In genomic region chr2:159234868-159235267, GRCh38 we compare ENCODE assay signal across 27 cellular contexts. TPM values are rescaled to one million over a fixed set of nuclear protein-coding genes. Genes with fewer than 3 reads are reported as not detected.
A peak's percentile ranks its signal among the peaks of the same experiment; 100 is the strongest.
DNase-seq lines count a peak whose midpoint lies in the region; ATAC-seq, FAIRE-seq and TF ChIP-seq lines count a peak whose summit lies in the region.
"Had no signal": no experiment of that assay in that cellular context is flagged by ENCODE, and none has a peak within 500 bp of the region (broad histone marks: within the 10 kb centered on the region; RNA-seq: fewer than 3 reads in every experiment).

No MANE protein-coding gene starts in this region.

- no peaks in the 10 kb centered on the region for H3K27me3 ChIP-seq in CD8-positive, alpha-beta T cell (ENCODE audit: insufficient read depth, low read length)
- no peaks in the 10 kb centered on the region for H3K27me3 ChIP-seq in K562 (ENCODE audit: control insufficient read depth in 2 of 2, insufficient read depth in 2 of 2, low read length in 2 of 2)
- H3K27me3 ChIP-seq: BLaER1 treated with 17β-estradiol and CSF1 and Interleukin-3, amounts not matched to agents 10 nM and 100 nM had no signal

- TF ChIP-seq RAD21 in A549 (conservative IDR thresholded peaks at IDR 0.05 in 1 of 2, IDR thresholded peaks at IDR 0.05 in 1 of 2): no peak
- TF ChIP-seq RAD21 in K562 (CRISPR knock-in tag; conservative IDR thresholded peaks at IDR 0.05 in 1 of 2, IDR thresholded peaks at IDR 0.05 in 1 of 2): no peak

- intact Hi-C loops in CD8-positive, alpha-beta T cell (cut with DNase I, micrococcal nuclease): no loop called here
- intact Hi-C loops in K562 (cut with micrococcal nuclease): no loop called here

- no TSS peak for BruUV-seq in K562 (replicated peaks; lab: Mats Ljungman, UMichigan)

- no peak for TF ChIP-seq EP300 in A549 (IDR thresholded peaks at IDR 0.05)
- TF ChIP-seq EP300 in K562 (IDR thresholded peaks at IDR 0.05; ENCODE audit: low read length): no peak

- no peak overlapping the region for H2AFZ ChIP-seq in K562 (ENCODE audit: low read depth, low read length)

- in situ Hi-C loops in K562 (cut with MboI): no loop called here

- no peaks in the 10 kb centered on the region for H3K27me3 Mint-ChIP-seq in CD8-positive, alpha-beta T cell (ENCODE audit: low read depth)
- no peaks in the 10 kb centered on the region for H3K27me3 Mint-ChIP-seq in type B pancreatic cell
- H3K27me3 Mint-ChIP-seq: B cell; CD4-positive, alpha-beta T cell; CD8-positive, alpha-beta memory T cell had no signal

- H3K4me3 Mint-ChIP-seq in CD8-positive, alpha-beta T cell: no peak overlapping the region
- no peak overlapping the region for H3K4me3 Mint-ChIP-seq in type B pancreatic cell
- H3K4me3 Mint-ChIP-seq: B cell; CD4-positive, alpha-beta T cell; CD8-positive, alpha-beta memory T cell had no signal

- H3K4me3 ChIP-seq in A549 (no peak overlapping the region), K562 (no peak overlapping the region)
- H3K4me3 ChIP-seq in CD8-positive, alpha-beta T cell (ENCODE audit: low read depth, low read length): no peak overlapping the region
- H3K4me3 ChIP-seq: BLaER1 treated with 17β-estradiol and CSF1 and Interleukin-3, amounts not matched to agents 10 nM and 100 nM; GM12878 had no signal

- H3K36me3 ChIP-seq in CD8-positive, alpha-beta T cell (ENCODE audit: insufficient read depth, low read length): no peaks in the 10 kb centered on the region
- no peaks in the 10 kb centered on the region; the same call in 1 of the 3 replicates for H3K36me3 ChIP-seq in K562 (ENCODE audit: control insufficient read depth, insufficient read depth, low read length)

- POLR2A ChIA-PET in A549 (lab: Yijun Ruan, JAX): no interaction called here
- POLR2A ChIA-PET in CD8-positive, alpha-beta T cell (lab: Charles Lee): no interaction called here
- POLR2A ChIA-PET in K562 (lab: Yijun Ruan, JAX): interaction anchor here (1.2 to 1.3 kb wide), 2 partner anchors 11 to 15 kb away, joined by 3 to 4 read pairs; no protein-coding TSS in a partner anchor

- H3K9me3 Mint-ChIP-seq in CD8-positive, alpha-beta T cell: no peaks in the 10 kb centered on the region
- no peaks in the 10 kb centered on the region for H3K9me3 Mint-ChIP-seq in type B pancreatic cell
- H3K9me3 Mint-ChIP-seq: CD4-positive, alpha-beta T cell; CD8-positive, alpha-beta memory T cell had no signal

- H3K4me1 Mint-ChIP-seq in CD8-positive, alpha-beta T cell (ENCODE audit: low read depth): no peaks in the 10 kb centered on the region
- no peaks in the 10 kb centered on the region for H3K4me1 Mint-ChIP-seq in type B pancreatic cell (ENCODE audit: unreplicated experiment)
- H3K4me1 Mint-ChIP-seq: B cell; CD8-positive, alpha-beta memory T cell had no signal

- ATAC-seq in A549: no peak
- ATAC-seq in CD8-positive, alpha-beta T cell: no peak
- ATAC-seq in K562: no peak
- ATAC-seq: GM12878 had no signal

- H3K27ac ChIP-seq in A549 (no peak overlapping the region), K562 (ENCODE audit: extremely low read depth, low read depth, low read length) (no peak overlapping the region)
- H3K27ac ChIP-seq in CD8-positive, alpha-beta T cell (ENCODE audit: low read depth, low read length): no peak overlapping the region
- H3K27ac ChIP-seq: BLaER1 treated with 17β-estradiol and CSF1 and Interleukin-3, amounts not matched to agents 10 nM and 100 nM; C4-2B had no signal

- no peaks in the 10 kb centered on the region for H4K20me1 ChIP-seq in K562 (replicated peaks; ENCODE audit: control insufficient read depth, insufficient read depth, low read length)
- H4K20me1 ChIP-seq: BLaER1 treated with 17β-estradiol and CSF1 and Interleukin-3, amounts not matched to agents 10 nM and 100 nM had no signal

- H3K9me3 ChIP-seq in A549 (no peaks in the 10 kb centered on the region), K562 (replicated peaks; ENCODE audit: control insufficient read depth, insufficient read depth, low read depth, low read length) (no peaks in the 10 kb centered on the region)
- no peaks in the 10 kb centered on the region for H3K9me3 ChIP-seq in CD8-positive, alpha-beta T cell (ENCODE audit: low read length)
- H3K9me3 ChIP-seq: BLaER1 treated with 17β-estradiol and CSF1 and Interleukin-3, amounts not matched to agents 10 nM and 100 nM had no signal

- H3K4me1 ChIP-seq in A549 (no peaks in the 10 kb centered on the region), K562 (replicated peaks in 1 of 2; ENCODE audit: control insufficient read depth in 2 of 2, insufficient read depth in 2 of 2, low read length in 2 of 2) (no peaks in the 10 kb centered on the region; a peak in 1 of 5 replicates)
- no peaks in the 10 kb centered on the region for H3K4me1 ChIP-seq in CD8-positive, alpha-beta T cell (ENCODE audit: insufficient read depth, low read length)
- H3K4me1 ChIP-seq: BLaER1 treated with 17β-estradiol and CSF1 and Interleukin-3, amounts not matched to agents 10 nM and 100 nM had no signal

- TF ChIP-seq POLR2A in A549 (IDR thresholded peaks at IDR 0.05; ENCODE audit: low read length) (no peak), K562 (conservative IDR thresholded peaks at IDR 0.05) (no peak)

- DNase-seq in A549 (ENCODE audit: low read depth in 1 of 2, low spot score in 1 of 2) (no peak), K562 (ENCODE audit: extremely low read depth in 1 of 4, low spot score in 3 of 4) (no peak), type B pancreatic cell (ENCODE audit: extremely low spot score, unreplicated experiment) (no peak), NOMO-1 treated with dmso at 0.1 percent for 144 hours (lab: John Stamatoyannopoulos, UW; ENCODE audit: unreplicated experiment) (no peak), NCI-H2081 (lab: John Stamatoyannopoulos, UW) (no peak)
- no peak for DNase-seq in CD8-positive, alpha-beta T cell
- no peak for DNase-seq in activated CD8-positive, alpha-beta memory T cell treated with anti-CD3 and anti-CD28 coated beads, Interleukin-2, amount 50 U/mL, for 48 hours
- DNase-seq: 8988T; AML-193; CD4-positive, alpha-beta T cell; CD8-positive, alpha-beta memory T cell; COR-L47; DMS 273 treated with DMSO at 0.1 percent for 48 hours; DMS153; DMS53; DMS79; DND-41; EL; GDM1 had no signal

- no peak for TF ChIP-seq CTCF in A549 (IDR thresholded peaks at IDR 0.05)
- no peak for TF ChIP-seq CTCF in CD8-positive, alpha-beta T cell (IDR thresholded peaks at IDR 0.05)
- TF ChIP-seq CTCF in K562 (IDR thresholded peaks at IDR 0.05 in 2 of 3, conservative IDR thresholded peaks at IDR 0.05 in 1 of 3; ENCODE audit: insufficient read depth in 2 of 3, low read depth in 1 of 3, low read length in 3 of 3): no peak
- TF ChIP-seq CTCF in type B pancreatic cell (conservative IDR thresholded peaks at IDR 0.05): no peak

- WGBS in A549 (ENCODE audit: missing lambda C conversion rate): 87% methylated on average over 6 of the region's 6 CpGs
- WGBS in K562 (ENCODE audit: insufficient coverage, low coverage, missing lambda C conversion rate): 81% methylated on average over 6 of the region's 6 CpGs

- H3K27ac Mint-ChIP-seq in CD8-positive, alpha-beta T cell: peak overlapping the region; percentile 13
- peak overlapping the region; percentile 67 for H3K27ac Mint-ChIP-seq in type B pancreatic cell
- H3K27ac Mint-ChIP-seq: B cell; CD4-positive, alpha-beta T cell had no signal

- H3K4me2 ChIP-seq in A549: no peak overlapping the region
- H3K4me2 ChIP-seq in K562 (ENCODE audit: insufficient read depth, low read length): no peak overlapping the region
- H3K4me2 ChIP-seq: BLaER1 treated with 17β-estradiol and CSF1 and Interleukin-3, amounts not matched to agents 10 nM and 100 nM had no signal

- H3K9ac ChIP-seq in K562 (ENCODE audit: insufficient read depth in 1 of 2, low read depth in 2 of 2, low read length in 2 of 2): no peak overlapping the region
- H3K9ac ChIP-seq: BLaER1 treated with 17β-estradiol and CSF1 and Interleukin-3, amounts not matched to agents 10 nM and 100 nM had no signal

- FAIRE-seq in A549 (lab: Jason Lieb, UNC) (no peak), K562 (lab: Jason Lieb, UNC) (no peak)
- FAIRE-seq: A204.1, GM12878, GM12892, GM18507, GM19239 had no signal

- H3K79me2 ChIP-seq in K562 (ENCODE audit: control insufficient read depth, insufficient read depth, low read length): no peaks in the 10 kb centered on the region

- H3K9me1 ChIP-seq in K562 (ENCODE audit: control insufficient read depth, insufficient read depth, low read length): no peaks in the 10 kb centered on the region

- peaks cover 47% of the 10 kb centered on the region for H3K36me3 Mint-ChIP-seq in CD8-positive, alpha-beta T cell
- peaks cover 42% of the 10 kb centered on the region for H3K36me3 Mint-ChIP-seq in type B pancreatic cell

- CTCF ChIA-PET in A549 (lab: Yijun Ruan, JAX): no interaction called here
- CTCF ChIA-PET in CD8-positive, alpha-beta T cell (lab: Charles Lee): no interaction called here
- CTCF ChIA-PET in K562 (lab: Yijun Ruan, JAX; ENCODE audit: low intra/inter-chr PET ratio): no interaction called here

TF ChIP-seq in A549, 52 proteins besides CTCF, POLR2A, EP300 and RAD21 (continues in another document):
- no peak for TF ChIP-seq CEBPB (IDR thresholded peaks at IDR 0.05)

RNA-seq across cellular contexts. Expression of gene WDSUB1, which starts 51.6 kb away (rescaled TPM):
- 11.4 and 11.7 TPM in 2 replicates for polyA plus RNA-seq in A549 (2011; rRNA removed)
- polyA plus RNA-seq in A549 (2012; cell fraction: cytosol; rRNA removed): 5.5 and 6.2 TPM in 2 replicates
- 3.8 and 4.7 TPM in 2 replicates for polyA plus RNA-seq in A549 (2012; cell fraction: nucleus; rRNA removed)
- polyA plus RNA-seq in A549 (2017; fragmentation: RNase III; extraction: RNeasy Plus Mini Kit Qiagen cat#74134 plus additional on column Dnase treatment): 8.7 to 9.1 TPM (median 9.0 TPM) in 3 replicates
- 8.4 and 10.5 TPM in 2 replicates for polyA minus RNA-seq in A549 (2011; rRNA and poly(A)+ RNA removed)
- 1 to 10 TPM; 3.6 to 4.6 TPM for total RNA-seq in CD8-positive, alpha-beta T cell
- total RNA-seq in K562 (2011; cell fraction: chromatin; rRNA removed; ENCODE audit: low replicate concordance): 19.6 and 26.3 TPM in 2 replicates
- total RNA-seq in K562 (2011; cell fraction: nucleolus; rRNA removed): 7.2 and 12.6 TPM in 2 replicates
- 10.6 and 11.9 TPM in 2 replicates for total RNA-seq in K562 (2011; cell fraction: nucleoplasm; rRNA removed)
- total RNA-seq in K562 (2014; rRNA removed): 7.7 and 9.0 TPM in 2 replicates
- 13.7 TPM in 2 replicates for total RNA-seq in K562 (2014; rRNA removed; fragmentation: Illumina TruSeq; extraction: Trizol)
- 11.2 and 12.3 TPM in 2 replicates for total RNA-seq in K562 (2015; rRNA removed; fragmentation: Illumina TruSeq; extraction: Trizol)
- 10.0 and 10.9 TPM in 2 replicates for total RNA-seq in K562 (2021)
- polyA plus RNA-seq in K562 (2011; rRNA removed): 9.4 and 10.0 TPM in 2 replicates
- 4.2 and 6.7 TPM in 2 replicates for polyA plus RNA-seq in K562 (2011; cell fraction: cytosol; rRNA removed)
- polyA plus RNA-seq in K562 (2011; cell fraction: nucleus; rRNA removed): 12.5 and 14.2 TPM in 2 replicates
- polyA plus RNA-seq in K562 (2012): 10.9 and 18.0 TPM in 2 replicates
- polyA plus RNA-seq in K562 (2014; fragmentation: Illumina TruSeq; extraction: Trizol): 10.0 and 11.1 TPM in 2 replicates
- 1 to 10 TPM; 5.2 to 6.3 TPM for polyA plus RNA-seq in K562 (2014; fragmentation: Nextera tagmentation; extraction: Ambion mirVana)
- 8.5 and 12.3 TPM in 2 replicates for polyA plus RNA-seq in K562 (2014; rRNA removed)
- 16.4 and 18.0 TPM in 2 replicates for polyA minus RNA-seq in K562 (2011; rRNA and poly(A)+ RNA removed)
- polyA minus RNA-seq in K562 (2011; cell fraction: cytosol; rRNA and poly(A)+ RNA removed): 8.0 and 8.3 TPM in 2 replicates
- 11.3 and 18.9 TPM in 2 replicates for polyA minus RNA-seq in K562 (2011; cell fraction: nucleus; rRNA and poly(A)+ RNA removed)
- 9.5 and 11.6 TPM in 2 replicates for total RNA-seq in type B pancreatic cell (ENCODE audit: low replicate concordance)

Comparison
In these comparisons a context has a peak if more than half of its experiments do, and no peak if none do; other contexts are left out.
1. Of the 35 proteins assayed by ChIP-seq in both K562 and A549: peak only in K562: none; only in A549: none; in both: MAFK; in neither: 34.